ENCODE assay signal across 8 cellular contexts in genomic region chr3:57998366-57999283, GRCh38. TPM values are rescaled to one million over a fixed set of nuclear protein-coding genes. Genes with fewer than 3 reads are reported as not detected.
DNase-seq lines count a peak whose midpoint lies in the region; ATAC-seq and TF ChIP-seq lines count a peak whose summit lies in the region.

No MANE protein-coding gene starts in this region.

- H3K36me3 Mint-ChIP-seq in activated naive CD4-positive, alpha-beta T cell treated with anti-CD3 and anti-CD28 coated beads, Interleukin-2, amount 50 U/mL, for 72 hours: no peaks in the 10 kb centered on the region

- no peak overlapping the region for H3K4me3 ChIP-seq in lower lobe of right lung
- peak overlapping the region in 1 of 2 donors; percentile 45 for H3K4me3 ChIP-seq in ascending aorta

- H3K27ac Mint-ChIP-seq in activated naive CD4-positive, alpha-beta T cell treated with anti-CD3 and anti-CD28 coated beads, Interleukin-2, amount 50 U/mL, for 72 hours: peak overlapping the region; percentile 83 to 89

- no peaks in the 10 kb centered on the region for H3K9me3 ChIP-seq in lower lobe of right lung
- no peaks in the 10 kb centered on the region for H3K9me3 ChIP-seq in ascending aorta

- no peak overlapping the region for H3K27ac ChIP-seq in lower lobe of right lung
- H3K27ac ChIP-seq in ascending aorta: peak overlapping the region in 1 of 2 donors; percentile 30

- DNase-seq in GM13977 (ENCODE audit: low spot score) (peak; percentile 49), lower lobe of right lung (no peak), NCI-H2171 (lab: John Stamatoyannopoulos, UW) (no peak), ascending aorta (ENCODE audit: low spot score in 2 of 2) (no peak), DMS153 treated with DMSO at 0.1 percent for 48 hours (lab: John Stamatoyannopoulos, UW; ENCODE audit: unreplicated experiment) (no peak), NCI-H2107 (lab: John Stamatoyannopoulos, UW) (no peak)
- no peak for DNase-seq in activated naive CD4-positive, alpha-beta T cell treated with anti-CD3 and anti-CD28 coated beads, Interleukin-2, amount 50 U/mL, for 72 hours (ENCODE audit: low spot score in 2 of 2)

- in situ Hi-C loops in GM13977 (cut with MboI; ENCODE audit: low pct_unique_long_range_greater_than_20kb, low sequenced_read_pairs, unreplicated experiment): no loop called here

- H3K9me3 Mint-ChIP-seq in activated naive CD4-positive, alpha-beta T cell treated with anti-CD3 and anti-CD28 coated beads, Interleukin-2, amount 50 U/mL, for 72 hours: peaks cover 0 to 6% of the 10 kb centered on the region in 2 donors

- no peaks in the 10 kb centered on the region for H3K27me3 ChIP-seq in lower lobe of right lung (ENCODE audit: low read depth)
- H3K27me3 ChIP-seq in ascending aorta: no peaks in the 10 kb centered on the region

- intact Hi-C loops in lower lobe of right lung (cut with DNase I): no loop called here
- intact Hi-C loops in ascending aorta (cut with DNase I): no loop called here

- peaks cover 8% of the 10 kb centered on the region for H3K4me1 ChIP-seq in lower lobe of right lung
- peaks cover 0 to 4% of the 10 kb centered on the region in 2 donors for H3K4me1 ChIP-seq in ascending aorta

- ATAC-seq in HG03442 (IDR thresholded peaks at IDR 0.05; ENCODE audit: unreplicated experiment): peak; percentile 54
- peak; percentile 69 to 79 for ATAC-seq in activated naive CD4-positive, alpha-beta T cell treated with anti-CD3 and anti-CD28 coated beads, Interleukin-2, amount 50 U/mL, for 72 hours
- ATAC-seq in lower lobe of right lung: peak; percentile 25 to 70

- H3K36me3 ChIP-seq in lower lobe of right lung (no peaks in the 10 kb centered on the region), ascending aorta (no peaks in the 10 kb centered on the region)

- TF ChIP-seq CTCF in GM13977 (IDR thresholded peaks at IDR 0.05; ENCODE audit: extremely low read depth, insufficient read depth, missing control alignments) (no peak), lower lobe of right lung (IDR thresholded peaks at IDR 0.05) (no peak), ascending aorta (IDR thresholded peaks at IDR 0.05) (no peak)

RNA-seq across cellular contexts. Expression of gene FLNB, which starts 9.6 kb away (rescaled TPM):
- 10 to 100 TPM; 17.5 to 34.2 TPM for total RNA-seq in activated naive CD4-positive, alpha-beta T cell treated with anti-CD3 and anti-CD28 coated beads, Interleukin-2, amount 50 U/mL, for 72 hours
- total RNA-seq in lower lobe of right lung: 83.3 TPM
- total RNA-seq in ascending aorta: 144 TPM
